In the genomic region with DNA sequence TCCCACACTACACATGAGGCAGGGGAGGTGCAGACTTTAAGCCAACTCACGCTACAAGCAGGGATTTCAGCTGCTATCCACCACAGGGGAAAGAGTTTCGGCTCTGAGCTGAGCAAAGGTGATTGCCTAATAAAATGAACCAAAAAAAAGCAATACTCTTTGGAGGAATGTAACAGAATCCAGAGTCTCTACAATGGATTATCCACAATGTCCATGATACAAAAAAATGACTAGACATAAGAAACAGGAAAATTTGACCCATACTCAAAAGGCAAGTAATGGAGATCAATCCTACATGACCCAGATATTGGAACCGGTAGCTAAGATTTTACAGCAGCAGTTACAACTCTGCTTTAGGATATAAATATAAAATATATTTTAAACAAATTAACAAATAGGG, we compare ENCODE assay signal across 38 cellular contexts. TPM values are rescaled to one million over a fixed set of nuclear protein-coding genes. Genes with fewer than 3 reads are reported as not detected.
"Had no signal": no experiment of that assay in that cellular context is flagged by ENCODE, and none has a peak within 500 bp of the region (broad histone marks: within the 10 kb centered on the region; RNA-seq: fewer than 3 reads in every experiment).

No MANE protein-coding gene starts in this region.

- ATAC-seq: activated CD8-positive, alpha-beta T cell treated with anti-CD3 and anti-CD28 coated beads for 36 hours; activated naive CD8-positive, alpha-beta T cell treated with anti-CD3 and anti-CD28 coated beads, Interleukin-2, amount 50 U/mL, for 24 hours; activated T-cell treated with anti-CD3 and anti-CD28 coated beads, Interleukin-2, amount 50 U/mL, for 4 hours; activated T-cell treated with anti-CD3 and anti-CD28 coated beads, Interleukin-2, amount 50 U/mL, for 72 hours had no signal

- H3K27ac ChIP-seq: ascending aorta, cardiac muscle cell, VCaP had no signal

- H3K4me1 Mint-ChIP-seq: activated B cell treated with CpG ODN at 0.5 μM for 24 hours; activated CD4-positive, alpha-beta T cell treated with anti-CD3 and anti-CD28 coated beads, Interleukin-2, amount 10 ng/mL, durations not matched to agents 24 days and 14 days; activated naive CD8-positive, alpha-beta T cell treated with anti-CD3 and anti-CD28 coated beads, Interleukin-2, amount 10 ng/mL, durations not matched to agents 7 days and 5 days; activated naive CD8-positive, alpha-beta T cell treated with anti-CD3 and anti-CD28 coated beads, Interleukin-2, amount 50 U/mL, for 24 hours; brain; central memory CD8-positive, alpha-beta T cell had no signal

- H3K36me3 ChIP-seq: cardiac muscle cell had no signal

- H3K9me3 Mint-ChIP-seq: activated CD4-positive, alpha-beta T cell treated with anti-CD3 and anti-CD28 coated beads, Interleukin-2, amount 10 ng/mL, durations not matched to agents 24 days and 14 days; activated CD8-positive, alpha-beta T cell treated with anti-CD3 and anti-CD28 coated beads for 36 hours; activated naive CD8-positive, alpha-beta T cell treated with anti-CD3 and anti-CD28 coated beads, Interleukin-2, amount 10 ng/mL, durations not matched to agents 7 days and 5 days; activated naive CD8-positive, alpha-beta T cell treated with anti-CD3 and anti-CD28 coated beads, Interleukin-2, amount 50 U/mL, for 24 hours; activated T-cell treated with anti-CD3 and anti-CD28 coated beads, Interleukin-2, amount 50 U/mL, for 72 hours; activated T-helper 1 cell treated with anti-CD3 and anti-CD28 coated beads, Interleukin-12 subunit alpha, Interleukin-12 subunit beta, Interleukin-2, Interleukin-4 antibody, amounts not matched to agents 30 ng/mL and 10 ng/mL and 1 ng/mL, durations not matched to agents 14 hours and 24 hours and 36 hours; central memory CD8-positive, alpha-beta T cell; T-helper 1 cell treated with Interleukin-12 subunit alpha and Interleukin-12 subunit beta and Interleukin-4 antibody, amounts not matched to agents 30 μg/mL and 1 μg/mL, for 36 hours; T-helper 2 cell treated with Interferon-gamma antibody and Interleukin-4, amounts not matched to agents 5 μg/mL and 100 μg/mL, for 36 hours had no signal

- H3K4me3 ChIP-seq: ascending aorta, cardiac muscle cell had no signal

- DNase-seq: activated B cell treated with CpG ODN at 0.5 μM for 24 hours; activated CD4-positive, alpha-beta memory T cell treated with anti-CD3 and anti-CD28 coated beads for 36 hours; activated CD4-positive, alpha-beta T cell treated with anti-CD3 and anti-CD28 coated beads for 4 hours; activated CD4-positive, alpha-beta T cell treated with anti-CD3 and anti-CD28 coated beads, Interleukin-2, amount 10 ng/mL, durations not matched to agents 24 days and 14 days; activated CD4-positive, alpha-beta T cell treated with anti-CD3 and anti-CD28 coated beads, Interleukin-2, amount 50 U/mL, for 1 hour; activated CD4-positive, alpha-beta T cell treated with anti-CD3 and anti-CD28 coated beads, Interleukin-2, amount 50 U/mL, for 4 hours; activated CD4-positive, CD25-positive, alpha-beta regulatory T cell treated with anti-CD3 and anti-CD28 coated beads, Interleukin-2, amount 50 U/mL, for 72 hours; activated CD8-positive, alpha-beta memory T cell treated with anti-CD3 and anti-CD28 coated beads, Interleukin-2, amount 50 U/mL, for 4 hours; activated CD8-positive, alpha-beta T cell treated with anti-CD3 and anti-CD28 coated beads for 36 hours; activated effector memory CD4-positive, alpha-beta T cell treated with Interleukin-2 at 50 U/mL for 16 hours; activated gamma-delta T cell; activated naive CD4-positive, alpha-beta T cell treated with anti-CD3 and anti-CD28 coated beads for 36 hours; activated naive CD4-positive, alpha-beta T cell treated with anti-CD3 and anti-CD28 coated beads, Interleukin-2, amount 50 U/mL, for 16 hours; activated naive CD8-positive, alpha-beta T cell treated with anti-CD3 and anti-CD28 coated beads, Interleukin-2, amount 10 ng/mL, durations not matched to agents 7 days and 5 days; activated naive CD8-positive, alpha-beta T cell treated with anti-CD3 and anti-CD28 coated beads, Interleukin-2, amount 50 U/mL, for 24 hours; activated T-cell treated with anti-CD3 and anti-CD28 coated beads for 4 hours; activated T-cell treated with anti-CD3 and anti-CD28 coated beads, Interleukin-2, amount 50 U/mL, for 1 hour; activated T-cell treated with anti-CD3 and anti-CD28 coated beads, Interleukin-2, amount 50 U/mL, for 4 hours; activated T-cell treated with anti-CD3 and anti-CD28 coated beads, Interleukin-2, amount 50 U/mL, for 72 hours; amygdala; anterior cingulate cortex; caudate nucleus; cerebellar nuclear complex; T-helper 1 cell; T-helper 2 cell; T-helper 9 cell had no signal

- H3K4me3 Mint-ChIP-seq: activated B cell treated with CpG ODN at 0.5 μM for 24 hours; activated CD4-positive, alpha-beta memory T cell treated with anti-CD3 and anti-CD28 coated beads for 36 hours; activated CD4-positive, alpha-beta T cell treated with anti-CD3 and anti-CD28 coated beads, Interleukin-2, amount 10 ng/mL, durations not matched to agents 24 days and 14 days; activated CD8-positive, alpha-beta T cell treated with anti-CD3 and anti-CD28 coated beads for 36 hours; activated naive CD4-positive, alpha-beta T cell treated with anti-CD3 and anti-CD28 coated beads for 36 hours; activated naive CD8-positive, alpha-beta T cell; activated naive CD8-positive, alpha-beta T cell treated with anti-CD3 and anti-CD28 coated beads, Interleukin-2, amount 10 ng/mL, durations not matched to agents 7 days and 5 days; activated naive CD8-positive, alpha-beta T cell treated with anti-CD3 and anti-CD28 coated beads, Interleukin-2, amount 50 U/mL, for 24 hours; activated T-cell treated with anti-CD3 and anti-CD28 coated beads, Interleukin-2, amount 50 U/mL, for 4 hours; activated T-cell treated with anti-CD3 and anti-CD28 coated beads, Interleukin-2, amount 50 U/mL, for 72 hours; activated T-helper 1 cell treated with anti-CD3 and anti-CD28 coated beads, Interleukin-12 subunit alpha, Interleukin-12 subunit beta, Interleukin-2, Interleukin-4 antibody, amounts not matched to agents 30 ng/mL and 10 ng/mL and 1 ng/mL, durations not matched to agents 14 hours and 24 hours and 36 hours; brain; central memory CD8-positive, alpha-beta T cell; T-helper 1 cell treated with Interleukin-12 subunit alpha and Interleukin-12 subunit beta and Interleukin-4 antibody, amounts not matched to agents 30 μg/mL and 1 μg/mL, for 36 hours; T-helper 2 cell treated with Interferon-gamma antibody and Interleukin-4, amounts not matched to agents 5 μg/mL and 100 μg/mL, for 36 hours had no signal

- H3K27me3 Mint-ChIP-seq: activated B cell treated with CpG ODN at 0.5 μM for 24 hours; activated CD4-positive, alpha-beta memory T cell treated with anti-CD3 and anti-CD28 coated beads for 36 hours; activated CD4-positive, alpha-beta T cell treated with anti-CD3 and anti-CD28 coated beads, Interleukin-2, amount 10 ng/mL, durations not matched to agents 24 days and 14 days; activated CD8-positive, alpha-beta T cell treated with anti-CD3 and anti-CD28 coated beads for 36 hours; activated naive CD8-positive, alpha-beta T cell; activated naive CD8-positive, alpha-beta T cell treated with anti-CD3 and anti-CD28 coated beads, Interleukin-2, amount 10 ng/mL, durations not matched to agents 7 days and 5 days; activated naive CD8-positive, alpha-beta T cell treated with anti-CD3 and anti-CD28 coated beads, Interleukin-2, amount 50 U/mL, for 24 hours; brain; central memory CD8-positive, alpha-beta T cell had no signal

- H3K27ac Mint-ChIP-seq: activated B cell treated with CpG ODN at 0.5 μM for 24 hours; activated CD4-positive, alpha-beta memory T cell treated with anti-CD3 and anti-CD28 coated beads for 36 hours; activated CD4-positive, alpha-beta T cell treated with anti-CD3 and anti-CD28 coated beads, Interleukin-2, amount 10 ng/mL, durations not matched to agents 24 days and 14 days; activated CD8-positive, alpha-beta T cell treated with anti-CD3 and anti-CD28 coated beads for 36 hours; activated naive CD4-positive, alpha-beta T cell treated with anti-CD3 and anti-CD28 coated beads for 36 hours; activated naive CD8-positive, alpha-beta T cell; activated naive CD8-positive, alpha-beta T cell treated with anti-CD3 and anti-CD28 coated beads, Interleukin-2, amount 10 ng/mL, durations not matched to agents 7 days and 5 days; activated naive CD8-positive, alpha-beta T cell treated with anti-CD3 and anti-CD28 coated beads, Interleukin-2, amount 50 U/mL, for 24 hours; activated T-cell treated with anti-CD3 and anti-CD28 coated beads, Interleukin-2, amount 50 U/mL, for 72 hours; activated T-helper 1 cell treated with anti-CD3 and anti-CD28 coated beads, Interleukin-12 subunit alpha, Interleukin-12 subunit beta, Interleukin-2, Interleukin-4 antibody, amounts not matched to agents 30 ng/mL and 10 ng/mL and 1 ng/mL, durations not matched to agents 14 hours and 24 hours and 36 hours; activated T-helper 2 cell treated with anti-CD3 and anti-CD28 coated beads, Interferon-gamma antibody, Interleukin-2, Interleukin-4, amounts not matched to agents 10 μg/mL and 5 μg/mL and 100 μg/mL, durations not matched to agents 14 hours and 24 hours and 36 hours; brain; T-helper 1 cell treated with Interleukin-12 subunit alpha and Interleukin-12 subunit beta and Interleukin-4 antibody, amounts not matched to agents 30 μg/mL and 1 μg/mL, for 36 hours; T-helper 2 cell treated with Interferon-gamma antibody and Interleukin-4, amounts not matched to agents 5 μg/mL and 100 μg/mL, for 36 hours had no signal

RNA-seq across cellular contexts. Expression of a gene that starts 25.8 kb away (rescaled TPM):
- total RNA-seq: activated B cell treated with CpG ODN at 0.5 μM for 24 hours; activated CD4-positive, alpha-beta memory T cell treated with anti-CD3 and anti-CD28 coated beads for 36 hours; activated CD4-positive, alpha-beta T cell treated with anti-CD3 and anti-CD28 coated beads, Interleukin-2, amount 10 ng/mL, durations not matched to agents 24 days and 14 days; activated CD8-positive, alpha-beta memory T cell treated with anti-CD3 and anti-CD28 coated beads for 36 hours; activated CD8-positive, alpha-beta T cell treated with anti-CD3 and anti-CD28 coated beads for 36 hours; activated naive CD4-positive, alpha-beta T cell treated with anti-CD3 and anti-CD28 coated beads for 36 hours; activated naive CD8-positive, alpha-beta T cell treated with anti-CD3 and anti-CD28 coated beads, Interleukin-2, amount 10 ng/mL, durations not matched to agents 7 days and 5 days; activated T-cell treated with anti-CD3 and anti-CD28 coated beads, Interleukin-2, amount 50 U/mL, for 72 hours; activated T-helper 1 cell treated with anti-CD3 and anti-CD28 coated beads, Interleukin-12 subunit alpha, Interleukin-12 subunit beta, Interleukin-2, Interleukin-4 antibody, amounts not matched to agents 30 ng/mL and 10 ng/mL and 1 ng/mL, durations not matched to agents 14 hours and 24 hours and 36 hours; activated T-helper 2 cell treated with anti-CD3 and anti-CD28 coated beads, Interferon-gamma antibody, Interleukin-2, Interleukin-4, amounts not matched to agents 10 μg/mL and 5 μg/mL and 100 μg/mL, durations not matched to agents 14 hours and 24 hours and 36 hours; ascending aorta; chondrocyte had no signal
